ENCODE assay signal across 20 cellular contexts in the genomic region with DNA sequence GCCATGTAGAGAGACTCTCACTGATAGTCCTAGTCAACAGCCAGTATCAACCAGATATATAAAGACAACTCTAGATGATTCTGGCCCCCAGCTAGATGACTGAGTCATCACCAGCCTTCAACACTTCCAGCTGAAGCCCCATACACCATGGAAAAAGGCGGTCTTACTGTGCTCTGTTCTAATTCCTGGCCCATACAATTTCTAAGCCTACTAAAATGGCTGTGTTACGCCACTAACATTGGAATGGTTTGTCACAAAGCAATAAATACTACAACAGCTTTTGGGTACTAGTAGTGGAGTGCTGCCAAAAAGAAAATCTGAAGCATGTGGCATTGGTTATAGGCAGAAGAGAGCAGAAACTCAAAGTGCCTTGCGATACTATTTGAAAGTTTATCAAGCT. TPM values are rescaled to one million over a fixed set of nuclear protein-coding genes. Genes with fewer than 3 reads are reported as not detected.
A peak's percentile ranks its signal among the peaks of the same experiment; 100 is the strongest.
DNase-seq lines count a peak whose midpoint lies in the region; ATAC-seq and TF ChIP-seq lines count a peak whose summit lies in the region.
"Had no signal": no experiment of that assay in that cellular context is flagged by ENCODE, and none has a peak within 500 bp of the region (broad histone marks: within the 10 kb centered on the region; RNA-seq: fewer than 3 reads in every experiment).

No MANE protein-coding gene starts in this region.

- no peaks in the 10 kb centered on the region for H3K79me2 ChIP-seq in DND-41 (ENCODE audit: insufficient read depth, low read length)

- no peak overlapping the region for H2BK120ac ChIP-seq in mesenchymal stem cell (ENCODE audit: low read depth, low read length)

- WGBS in mesenchymal stem cell = 100% methylated on average over 3 of the region's 3 CpGs

- no peak overlapping the region for H3K14ac ChIP-seq in mesenchymal stem cell (ENCODE audit: low read length in 2 of 2)

- H4K20me1 ChIP-seq in DND-41 (ENCODE audit: insufficient read depth, low read length) = no peaks in the 10 kb centered on the region

- H3K23ac ChIP-seq in mesenchymal stem cell (ENCODE audit: low read length in 2 of 2) = no peak overlapping the region

- no peaks in the 10 kb centered on the region for H3K36me3 ChIP-seq in DND-41 (ENCODE audit: insufficient read depth, low read length)
- no peaks in the 10 kb centered on the region for H3K36me3 ChIP-seq in mesenchymal stem cell (ENCODE audit: control insufficient read depth in 1 of 2, insufficient read depth in 2 of 2, low read depth in 1 of 2, low read length in 2 of 2)
- H3K36me3 ChIP-seq: HAP-1, MG63 had no signal

- no peak overlapping the region for H4K91ac ChIP-seq in mesenchymal stem cell (ENCODE audit: low read length)

- no peaks in the 10 kb centered on the region for H3K4me1 ChIP-seq in DND-41 (ENCODE audit: insufficient read depth, low read length)
- peaks cover 2% of the 10 kb centered on the region for H3K4me1 ChIP-seq in mesenchymal stem cell (ENCODE audit: control insufficient read depth, insufficient read depth, low read depth, low read length)
- H3K4me1 ChIP-seq: HAP-1 had no signal

- DNase-seq in DND-41 (no peak), HFFc6 (peak; percentile 52), choroid plexus epithelial cell (ENCODE audit: low read depth) (peak; percentile 50), mesenchymal stem cell (no peak), GF-D8 (lab: John Stamatoyannopoulos, UW) (no peak), NCI-H2171 treated with DMSO at 0.1 percent for 48 hours (lab: John Stamatoyannopoulos, UW) (no peak), CD14-positive monocyte (ENCODE audit: low spot score) (no peak)
- DNase-seq in activated T-helper 1 cell treated with anti-CD3 and anti-CD28 coated beads, Interleukin-12 subunit alpha, Interleukin-12 subunit beta, Interleukin-2, Interleukin-4 antibody, amounts not matched to agents 30 ng/mL and 10 ng/mL and 1 ng/mL, durations not matched to agents 14 hours and 24 hours and 36 hours (ENCODE audit: low spot score) = no peak
- DNase-seq: Calu3; CD4-positive, alpha-beta memory T cell; DMS53; Karpas-422; MG63; NCI-H1092; NCI-H146; NCI-H2081; NCI-H524 had no signal

- H3K27me3 ChIP-seq in DND-41 (ENCODE audit: insufficient read depth, low read length, poor library complexity) = no peaks in the 10 kb centered on the region
- H3K27me3 ChIP-seq in mesenchymal stem cell (ENCODE audit: control insufficient read depth in 1 of 2, insufficient read depth in 1 of 2, low read length in 2 of 2) = no peaks in the 10 kb centered on the region
- H3K27me3 ChIP-seq: MG63 had no signal

- no peak overlapping the region for H2BK12ac ChIP-seq in mesenchymal stem cell (ENCODE audit: low read length in 2 of 2)

- H3K18ac ChIP-seq in mesenchymal stem cell (ENCODE audit: low read depth in 1 of 2, low read length in 2 of 2) = peak overlapping the region in 1 of 2 experiments; percentile 21

- peak; percentile 31; the same call in 1 of the 3 replicates for ATAC-seq in DND-41 (ENCODE audit: insufficient read depth, low read depth)

- H3K4ac ChIP-seq in mesenchymal stem cell (ENCODE audit: low read depth in 1 of 2, low read length in 2 of 2) = no peak overlapping the region

- H3K27me3 Mint-ChIP-seq in HFFc6 (ENCODE audit: insufficient read depth) = no peaks in the 10 kb centered on the region
- H3K27me3 Mint-ChIP-seq in activated T-helper 1 cell treated with anti-CD3 and anti-CD28 coated beads, Interleukin-12 subunit alpha, Interleukin-12 subunit beta, Interleukin-2, Interleukin-4 antibody, amounts not matched to agents 30 ng/mL and 10 ng/mL and 1 ng/mL, durations not matched to agents 14 hours and 24 hours and 36 hours (ENCODE audit: insufficient read depth) = peaks cover 24% of the 10 kb centered on the region
- no peaks in the 10 kb centered on the region for H3K27me3 Mint-ChIP-seq in CD14-positive monocyte (ENCODE audit: low read depth in 3 of 3)
- H3K27me3 Mint-ChIP-seq: B cell had no signal

- H2AK5ac ChIP-seq in mesenchymal stem cell (ENCODE audit: low read length, severe bottlenecking) = peak overlapping the region; percentile 3

- intact Hi-C loops in activated T-helper 1 cell treated with anti-CD3 and anti-CD28 coated beads, Interleukin-12 subunit alpha, Interleukin-12 subunit beta, Interleukin-2, Interleukin-4 antibody, amounts not matched to agents 30 ng/mL and 10 ng/mL and 1 ng/mL, durations not matched to agents 14 hours and 24 hours and 36 hours (cut with micrococcal nuclease) = no loop called here
- intact Hi-C loops in CD14-positive monocyte (cut with micrococcal nuclease) = no loop called here

- H3K9ac ChIP-seq in DND-41 (ENCODE audit: low read depth, low read length) = no peak overlapping the region
- no peak overlapping the region for H3K9ac ChIP-seq in mesenchymal stem cell (ENCODE audit: low read length)

- H3K4me1 Mint-ChIP-seq in HFFc6 (ENCODE audit: low read depth) = peaks cover 68% of the 10 kb centered on the region
- H3K4me1 Mint-ChIP-seq in activated T-helper 1 cell treated with anti-CD3 and anti-CD28 coated beads, Interleukin-12 subunit alpha, Interleukin-12 subunit beta, Interleukin-2, Interleukin-4 antibody, amounts not matched to agents 30 ng/mL and 10 ng/mL and 1 ng/mL, durations not matched to agents 14 hours and 24 hours and 36 hours (ENCODE audit: low read depth) = no peaks in the 10 kb centered on the region
- H3K4me1 Mint-ChIP-seq in CD14-positive monocyte = no peaks in the 10 kb centered on the region
- H3K4me1 Mint-ChIP-seq: B cell; CD4-positive, alpha-beta memory T cell had no signal

- no peak overlapping the region for H3K4me2 ChIP-seq in DND-41 (ENCODE audit: insufficient read depth, low read length)
- H3K4me2 ChIP-seq in mesenchymal stem cell (ENCODE audit: low read length, poor library complexity, severe bottlenecking) = no peak overlapping the region

- H3K36me3 Mint-ChIP-seq in HFFc6 (ENCODE audit: low read depth) (no peaks in the 10 kb centered on the region), CD14-positive monocyte (no peaks in the 10 kb centered on the region)
- no peaks in the 10 kb centered on the region for H3K36me3 Mint-ChIP-seq in activated T-helper 1 cell treated with anti-CD3 and anti-CD28 coated beads, Interleukin-12 subunit alpha, Interleukin-12 subunit beta, Interleukin-2, Interleukin-4 antibody, amounts not matched to agents 30 ng/mL and 10 ng/mL and 1 ng/mL, durations not matched to agents 14 hours and 24 hours and 36 hours (ENCODE audit: low read depth)
- H3K36me3 Mint-ChIP-seq: CD4-positive, alpha-beta memory T cell had no signal

- H3K4me3 Mint-ChIP-seq in HFFc6 (no peak overlapping the region), CD14-positive monocyte (no peak overlapping the region)
- no peak overlapping the region for H3K4me3 Mint-ChIP-seq in activated T-helper 1 cell treated with anti-CD3 and anti-CD28 coated beads, Interleukin-12 subunit alpha, Interleukin-12 subunit beta, Interleukin-2, Interleukin-4 antibody, amounts not matched to agents 30 ng/mL and 10 ng/mL and 1 ng/mL, durations not matched to agents 14 hours and 24 hours and 36 hours
- H3K4me3 Mint-ChIP-seq: B cell; CD4-positive, alpha-beta memory T cell had no signal

- H3K4me3 ChIP-seq in DND-41 (ENCODE audit: low read depth in 1 of 2, low read length in 2 of 2) (no peak overlapping the region), choroid plexus epithelial cell (ENCODE audit: low read depth, low read length) (no peak overlapping the region), mesenchymal stem cell (ENCODE audit: insufficient read depth in 1 of 2, low read depth in 1 of 2, low read length in 2 of 2) (no peak overlapping the region)
- H3K4me3 ChIP-seq: HAP-1, MG63 had no signal

- H2BK15ac ChIP-seq in mesenchymal stem cell (ENCODE audit: low read depth, poor library complexity, severe bottlenecking) = no peak overlapping the region

- H4K8ac ChIP-seq in mesenchymal stem cell (ENCODE audit: low read length) = no peak overlapping the region

- no peaks in the 10 kb centered on the region for H3K9me3 ChIP-seq in DND-41 (ENCODE audit: insufficient read depth, low read length, severe bottlenecking)
- no peaks in the 10 kb centered on the region for H3K9me3 ChIP-seq in mesenchymal stem cell (ENCODE audit: control insufficient read depth, low read length)
- H3K9me3 ChIP-seq: HAP-1, MG63 had no signal

- H3K27ac ChIP-seq in DND-41 (ENCODE audit: low read length) (no peak overlapping the region), mesenchymal stem cell (ENCODE audit: low read length, poor library complexity, severe bottlenecking) (no peak overlapping the region)

- no peaks in the 10 kb centered on the region for H3K79me1 ChIP-seq in mesenchymal stem cell (replicated peaks; ENCODE audit: low read length, poor library complexity, severe bottlenecking)

- H2AFZ ChIP-seq in DND-41 (ENCODE audit: low read depth, low read length) (0 out of 2 replicates have a peak overlapping the region, but pooled peaks have one; percentile 11), mesenchymal stem cell (ENCODE audit: low read depth, low read length) (no peak overlapping the region)

- H3K27ac Mint-ChIP-seq in HFFc6 = no peak overlapping the region; the same call in 1 of the 2 replicates
- H3K27ac Mint-ChIP-seq in activated T-helper 1 cell treated with anti-CD3 and anti-CD28 coated beads, Interleukin-12 subunit alpha, Interleukin-12 subunit beta, Interleukin-2, Interleukin-4 antibody, amounts not matched to agents 30 ng/mL and 10 ng/mL and 1 ng/mL, durations not matched to agents 14 hours and 24 hours and 36 hours = no peak overlapping the region
- peak overlapping the region in 1 of 7 donors; percentile 19 for H3K27ac Mint-ChIP-seq in CD14-positive monocyte
- H3K27ac Mint-ChIP-seq: B cell; CD4-positive, alpha-beta memory T cell had no signal

- no peaks in the 10 kb centered on the region for H3K9me3 Mint-ChIP-seq in HFFc6
- H3K9me3 Mint-ChIP-seq in activated T-helper 1 cell treated with anti-CD3 and anti-CD28 coated beads, Interleukin-12 subunit alpha, Interleukin-12 subunit beta, Interleukin-2, Interleukin-4 antibody, amounts not matched to agents 30 ng/mL and 10 ng/mL and 1 ng/mL, durations not matched to agents 14 hours and 24 hours and 36 hours = no peaks in the 10 kb centered on the region
- no peaks in the 10 kb centered on the region for H3K9me3 Mint-ChIP-seq in CD14-positive monocyte

- TF ChIP-seq CTCF in DND-41 (IDR thresholded peaks at IDR 0.05; ENCODE audit: borderline replicate concordance, extremely low read depth, low read length, poor library complexity, severe bottlenecking) = no peak
- TF ChIP-seq CTCF in HFFc6 (IDR thresholded peaks at IDR 0.05) = no peak
- no peak for TF ChIP-seq CTCF in choroid plexus epithelial cell (conservative IDR thresholded peaks at IDR 0.05; ENCODE audit: low read depth, low read length)
- no peak for TF ChIP-seq CTCF in CD14-positive monocyte (IDR thresholded peaks at IDR 0.05)

- no peak overlapping the region for H2BK5ac ChIP-seq in mesenchymal stem cell (ENCODE audit: low read depth, low read length, poor library complexity, severe bottlenecking)

RNA-seq across cellular contexts. Expression of a gene that starts 13.0 kb away (rescaled TPM):
- 10 to 100 TPM; 10.4 to 29.3 (median 22.4) TPM for total RNA-seq in HFFc6 (2021; fragmentation: NEBNext Ultra II Directional; extraction: Animal tissue kit (Norgen Biotek cat#: 25700))
- polyA plus RNA-seq in mesenchymal stem cell (2013, experiment 1 of 2) = 47.6 TPM
- 50.2 TPM for polyA plus RNA-seq in mesenchymal stem cell (2013, experiment 2 of 2)
- 36.2 and 38.4 TPM in 2 replicates for total RNA-seq in activated T-helper 1 cell treated with anti-CD3 and anti-CD28 coated beads, Interleukin-12 subunit alpha, Interleukin-12 subunit beta, Interleukin-2, Interleukin-4 antibody, amounts not matched to agents 30 ng/mL and 10 ng/mL and 1 ng/mL, durations not matched to agents 14 hours and 24 hours and 36 hours
- polyA plus RNA-seq in CD14-positive monocyte = 100 to 1,000 TPM in 1 of 2 donors, 10 to 100 TPM in 1; 89.0 to 104 TPM
- total RNA-seq: G401 had no signal

Comparison
In these comparisons a context has a peak if more than half of its experiments do, and no peak if none do; other contexts are left out.
1. DNase-seq: peak in HFFc6 (single experiment) and choroid plexus epithelial cell (single experiment); none in DND-41 (single experiment), mesenchymal stem cell (single experiment), activated T-helper 1 cell treated with anti-CD3 and anti-CD28 coated beads, Interleukin-12 subunit alpha, Interleukin-12 subunit beta, Interleukin-2, Interleukin-4 antibody, amounts not matched to agents 30 ng/mL and 10 ng/mL and 1 ng/mL, durations not matched to agents 14 hours and 24 hours and 36 hours (single experiment), GF-D8 (single experiment), NCI-H2171 treated with DMSO at 0.1 percent for 48 hours (single experiment) and CD14-positive monocyte (single experiment).